Comparison of ENCODE assay signal across 8 cellular contexts in the genomic region with DNA sequence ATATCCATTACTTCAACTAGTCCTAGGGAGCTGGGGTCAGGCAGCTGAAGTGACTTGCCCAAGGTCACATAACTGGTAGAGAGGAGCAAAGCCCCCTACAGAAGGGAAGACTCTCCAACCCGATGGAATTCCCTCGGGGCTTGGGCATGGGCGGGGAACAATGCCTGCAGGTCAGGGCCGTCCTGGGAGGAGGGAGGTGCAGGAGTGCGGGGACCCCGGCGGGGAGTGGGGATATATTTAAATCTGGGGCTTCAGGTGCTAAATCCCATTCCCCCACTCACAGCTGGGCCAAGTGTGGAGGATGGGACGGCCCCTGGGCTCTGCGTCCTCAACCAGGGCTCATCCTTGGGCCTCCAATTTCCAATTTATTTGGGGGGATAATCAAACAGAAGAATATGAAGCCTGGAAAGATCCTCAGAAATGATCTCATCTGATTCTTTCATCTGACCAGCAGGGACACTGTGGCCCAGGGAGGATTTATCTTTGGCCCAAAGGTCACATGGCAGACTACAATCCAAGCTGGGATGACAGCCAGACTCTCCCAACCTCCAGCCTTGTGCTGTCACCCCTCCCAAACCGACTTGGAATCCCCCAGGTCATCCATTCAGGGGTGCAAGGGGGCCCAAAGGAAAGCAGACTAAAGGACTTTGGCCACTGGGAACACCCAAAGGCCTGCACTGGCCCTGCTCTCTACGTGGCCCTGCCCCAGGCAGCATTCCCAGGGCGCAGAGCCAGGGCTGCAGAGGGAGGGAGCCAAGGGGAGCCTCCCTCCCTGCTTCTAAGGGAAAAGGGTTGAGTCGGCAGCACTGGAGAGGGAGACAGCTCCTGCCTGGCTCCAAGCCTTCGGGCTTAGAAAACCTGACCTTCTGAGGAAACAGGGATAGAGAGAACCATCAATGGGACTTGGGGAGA. TPM values are rescaled to one million over a fixed set of nuclear protein-coding genes. Genes with fewer than 3 reads are reported as not detected.
A peak's percentile ranks its signal among the peaks of the same experiment; 100 is the strongest.
DNase-seq lines count a peak whose midpoint lies in the region; ATAC-seq, FAIRE-seq and TF ChIP-seq lines count a peak whose summit lies in the region.

No MANE protein-coding gene starts in this region.

- POLR2A ChIA-PET in naive thymus-derived CD8-positive, alpha-beta T cell (lab: Charles Lee) = interaction anchor here (0.6 to 31.6 kb wide), 14 partner anchors 9 to 421 kb away, joined by 3 to 1090 read pairs (median 20); a partner anchor contains a TSS

- H3K4me3 Mint-ChIP-seq in naive thymus-derived CD8-positive, alpha-beta T cell = peak overlapping the region in 8 of 10 donors; percentile 5 to 93 (median 26)

- FAIRE-seq in GM12891 (lab: Jason Lieb, UNC) = no peak

- peak; percentile 29 for TF ChIP-seq CTCF in epithelial cell of proximal tubule (conservative IDR thresholded peaks at IDR 0.05; ENCODE audit: low read depth, low read length)

- H3K4me1 Mint-ChIP-seq in naive thymus-derived CD8-positive, alpha-beta T cell = peaks cover 19 to 81% (median 77%) of the 10 kb centered on the region in 4 donors

- peak in 12 of 14 donors; percentile 28 to 82 (median 52) for DNase-seq in C1 segment of cervical spinal cord (lab: John Stamatoyannopoulos, UW)
- peak; percentile 82 for DNase-seq in NCI-H226
- no peak for DNase-seq in epithelial cell of proximal tubule (ENCODE audit: low read depth)
- DNase-seq in naive thymus-derived CD8-positive, alpha-beta T cell = peak in 1 of 10 donors; percentile 40
- DNase-seq in NAMALWA (ENCODE audit: low spot score) = no peak
- DNase-seq in GM12891 (ENCODE audit: insufficient read length, low spot score) = no peak
- DNase-seq in MV-4-11 (lab: John Stamatoyannopoulos, UW) = no peak

- ATAC-seq in naive thymus-derived CD8-positive, alpha-beta T cell = no peak
- no peak for ATAC-seq in GM18861 (IDR thresholded peaks at IDR 0.05; ENCODE audit: unreplicated experiment)

- no peaks in the 10 kb centered on the region for H3K9me3 Mint-ChIP-seq in naive thymus-derived CD8-positive, alpha-beta T cell

- H3K27ac Mint-ChIP-seq in naive thymus-derived CD8-positive, alpha-beta T cell = peak overlapping the region; percentile 77 to 100 (median 97)

- H3K27me3 Mint-ChIP-seq in naive thymus-derived CD8-positive, alpha-beta T cell = no peaks in the 10 kb centered on the region

- no peak overlapping the region for H3K4me3 ChIP-seq in epithelial cell of proximal tubule (ENCODE audit: low read depth, low read length)

- H3K36me3 Mint-ChIP-seq in naive thymus-derived CD8-positive, alpha-beta T cell = no peaks in the 10 kb centered on the region

- no peak for TF ChIP-seq POLR2A in GM12891 (IDR thresholded peaks at IDR 0.05; ENCODE audit: low read depth, low read length)

TF ChIP-seq in GM12891, 5 proteins besides CTCF, POLR2A, EP300 and RAD21:
- TF ChIP-seq PAX5 (IDR thresholded peaks at IDR 0.05; ENCODE audit: insufficient read depth, low read length, severe bottlenecking) (no peak), POU2F2 (IDR thresholded peaks at IDR 0.05; ENCODE audit: low read depth, low read length) (no peak)

RNA-seq across cellular contexts. Expression of a gene that starts 8.7 kb away (rescaled TPM):
- total RNA-seq in epithelial cell of proximal tubule = 2.1 and 7.1 TPM in 2 replicates
- total RNA-seq in naive thymus-derived CD8-positive, alpha-beta T cell = 10 to 100 TPM; 24.6 to 25.7 TPM
- polyA plus RNA-seq in naive thymus-derived CD8-positive, alpha-beta T cell = 1 to 10 TPM in 2 of 3 donors, under 1 TPM in 1; 0.68 to 4.0 (median 1.7) TPM
- polyA plus RNA-seq in GM12891 (2012; ENCODE audit: low read depth, missing spikeins) = 2.6 TPM

RNA-seq across cellular contexts. Expression of a gene that starts 15.5 kb away (rescaled TPM):
- total RNA-seq in epithelial cell of proximal tubule = not detected in 2 replicates
- 10 to 100 TPM; 13.5 to 13.7 TPM for total RNA-seq in naive thymus-derived CD8-positive, alpha-beta T cell
- 1 to 10 TPM; 2.9 to 7.3 (median 4.2) TPM for polyA plus RNA-seq in naive thymus-derived CD8-positive, alpha-beta T cell
- 3.7 TPM for polyA plus RNA-seq in GM12891 (2012; ENCODE audit: low read depth, missing spikeins)

RNA-seq across cellular contexts. Expression of a gene that starts 47.1 kb away (rescaled TPM):
- 0.06 and 0.72 TPM in 2 replicates for total RNA-seq in epithelial cell of proximal tubule
- 10 to 100 TPM; 31.1 to 34.2 TPM for total RNA-seq in naive thymus-derived CD8-positive, alpha-beta T cell
- polyA plus RNA-seq in naive thymus-derived CD8-positive, alpha-beta T cell = 100 to 1,000 TPM in 1 of 3 donors, 10 to 100 TPM in 2; 74.9 to 113 (median 81.1) TPM
- 44.7 TPM for polyA plus RNA-seq in GM12891 (2012; ENCODE audit: low read depth, missing spikeins)

RNA-seq across cellular contexts. Expression of a gene that starts 47.3 kb away (rescaled TPM):
- total RNA-seq in epithelial cell of proximal tubule = 51.9 and 58.2 TPM in 2 replicates
- total RNA-seq in naive thymus-derived CD8-positive, alpha-beta T cell = 100 to 1,000 TPM; 295 to 297 TPM
- 1,000 to 10,000 TPM in 2 of 3 donors, 100 to 1,000 TPM in 1; 740 to 1,115 (median 1,110) TPM for polyA plus RNA-seq in naive thymus-derived CD8-positive, alpha-beta T cell
- 448 TPM for polyA plus RNA-seq in GM12891 (2012; ENCODE audit: low read depth, missing spikeins)

Comparison
In these comparisons a context has a peak if more than half of its experiments do, and no peak if none do; other contexts are left out.
1. DNase-seq: peak in C1 segment of cervical spinal cord (12 of 14) and NCI-H226 (single experiment); none in epithelial cell of proximal tubule (single experiment), NAMALWA (single experiment), GM12891 (single experiment) and MV-4-11 (single experiment).
2. RNA of a gene that starts 15.5 kb away (total RNA-seq): 13.5 to 13.7 TPM in naive thymus-derived CD8-positive, alpha-beta T cell; not detected in epithelial cell of proximal tubule; every median in the first group is over 10 times any median in the second.
3. RNA of a gene that starts 47.1 kb away (total RNA-seq): 31.1 to 34.2 TPM in naive thymus-derived CD8-positive, alpha-beta T cell; 0.06 to 0.72 TPM in epithelial cell of proximal tubule; every median in the first group is over 10 times any median in the second.